In the genomic region with DNA sequence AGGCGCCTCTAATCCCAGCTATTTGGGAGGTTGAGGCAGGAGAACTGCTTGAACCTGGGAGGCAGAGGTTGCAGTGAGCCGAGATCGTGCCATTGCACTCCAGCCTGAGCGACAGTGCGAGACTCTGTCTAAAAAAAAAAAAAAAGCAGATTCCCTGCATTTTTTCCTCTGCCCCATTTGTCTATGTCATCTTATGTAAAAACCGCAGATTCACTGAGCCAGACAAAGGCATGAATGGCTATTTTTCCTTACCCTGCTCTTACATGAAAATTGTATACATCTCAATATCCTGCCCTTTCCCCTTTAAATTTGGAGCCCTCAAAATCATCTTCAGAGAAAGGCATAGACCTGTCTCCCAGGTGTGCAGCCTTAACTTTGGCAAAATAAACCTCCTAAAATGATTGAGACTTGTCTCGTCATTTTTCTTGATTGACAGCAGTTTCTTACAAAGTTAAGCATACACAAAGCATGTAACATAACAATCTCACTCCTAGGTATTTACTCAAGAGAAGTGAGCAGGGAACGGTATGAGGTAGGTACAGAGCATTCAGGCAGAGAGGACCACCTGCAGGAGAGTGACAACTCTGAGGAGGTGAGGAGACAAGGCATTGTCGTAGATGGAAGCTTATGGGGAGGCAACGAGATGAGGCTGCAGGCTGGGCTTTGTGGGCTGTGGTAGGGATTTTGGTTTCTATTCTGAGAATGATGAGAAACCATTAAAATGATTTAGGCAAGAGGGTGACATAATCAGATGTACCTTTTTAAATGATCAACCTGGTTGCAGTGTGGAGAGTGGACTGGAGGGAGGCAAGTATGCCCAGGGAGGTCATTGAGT, we compare ENCODE assay signal across 10 cellular contexts.
DNase-seq lines count a peak whose midpoint lies in the region; ATAC-seq and TF ChIP-seq lines count a peak whose summit lies in the region.
"Had no signal": no experiment of that assay in that cellular context is flagged by ENCODE, and none has a peak within 500 bp of the region (broad histone marks: within the 10 kb centered on the region; RNA-seq: fewer than 3 reads in every experiment).

No MANE protein-coding gene starts in this region.

- no peaks in the 10 kb centered on the region for H3K27me3 Mint-ChIP-seq in chondrocyte (ENCODE audit: low read depth)

- peaks cover 3% of the 10 kb centered on the region for H3K4me1 ChIP-seq in prostate gland (replicated peaks)

- no peak overlapping the region for H3K4me3 Mint-ChIP-seq in chondrocyte (ENCODE audit: unreplicated experiment)
- H3K4me3 Mint-ChIP-seq: GM23338, memory B cell had no signal

- no peaks in the 10 kb centered on the region for H3K36me3 Mint-ChIP-seq in chondrocyte (ENCODE audit: low read depth)
- H3K36me3 Mint-ChIP-seq: memory B cell had no signal

- no peak overlapping the region for H3K27ac ChIP-seq in prostate gland

- TF ChIP-seq POLR2A in prostate gland (IDR thresholded peaks at IDR 0.05), result no peak

- no peaks in the 10 kb centered on the region for H3K9me3 Mint-ChIP-seq in chondrocyte (ENCODE audit: low read depth)
- H3K9me3 Mint-ChIP-seq: GM23338 had no signal

- peak; percentile 29 for ATAC-seq in HG02981 (IDR thresholded peaks at IDR 0.05; ENCODE audit: unreplicated experiment)
- ATAC-seq in HG02610 (IDR thresholded peaks at IDR 0.05; ENCODE audit: unreplicated experiment), result no peak
- ATAC-seq: GM23338 had no signal

- no peaks in the 10 kb centered on the region for H3K27me3 ChIP-seq in prostate gland (replicated peaks; ENCODE audit: insufficient read depth)

- 69% methylated on average over 10 of the region's 10 CpGs for WGBS in prostate gland

- H3K27ac Mint-ChIP-seq in chondrocyte (ENCODE audit: unreplicated experiment), result peak overlapping the region; percentile 13
- H3K27ac Mint-ChIP-seq: GM23338, memory B cell had no signal

- H3K4me3 ChIP-seq in prostate gland, result no peak overlapping the region
- H3K4me3 ChIP-seq: GM23338 had no signal

- H3K4me1 Mint-ChIP-seq in chondrocyte (ENCODE audit: low read depth), result peaks cover 29% of the 10 kb centered on the region
- H3K4me1 Mint-ChIP-seq: GM23338 had no signal

- no peaks in the 10 kb centered on the region for H3K9me3 ChIP-seq in prostate gland

- no peaks in the 10 kb centered on the region for H3K36me3 ChIP-seq in prostate gland

- intact Hi-C loops in prostate gland (cut with DNase I), result no loop called here

- peak; percentile 12 to 18 for DNase-seq in activated CD4-positive, alpha-beta T cell treated with anti-CD3 and anti-CD28 coated beads, Interleukin-2, amount 50 U/mL, for 4 hours
- DNase-seq in chondrocyte (ENCODE audit: low spot score) (no peak), prostate gland (ENCODE audit: low spot score) (no peak), activated gamma-delta T cell (lab: John Stamatoyannopoulos, UW) (no peak)
- DNase-seq in stimulated activated CD8-positive, alpha-beta memory T cell treated with anti-CD3 and anti-CD28 coated beads, Interleukin-4, amount 100 ng/mL, for 48 hours, result peak; percentile 60
- DNase-seq: Calu3 had no signal

- no peak for TF ChIP-seq CTCF in chondrocyte (IDR thresholded peaks at IDR 0.05)
- no peak for TF ChIP-seq CTCF in prostate gland (IDR thresholded peaks at IDR 0.05)

Comparison
In these comparisons a context has a peak if more than half of its experiments do, and no peak if none do; other contexts are left out.
1. DNase-seq: peak in activated CD4-positive, alpha-beta T cell treated with anti-CD3 and anti-CD28 coated beads, Interleukin-2, amount 50 U/mL, for 4 hours (2 of 2) and stimulated activated CD8-positive, alpha-beta memory T cell treated with anti-CD3 and anti-CD28 coated beads, Interleukin-4, amount 100 ng/mL, for 48 hours (single experiment); none in chondrocyte (single experiment), prostate gland (single experiment) and activated gamma-delta T cell (single experiment).